8 cellular contexts compared by ENCODE assay signal in the genomic region with DNA sequence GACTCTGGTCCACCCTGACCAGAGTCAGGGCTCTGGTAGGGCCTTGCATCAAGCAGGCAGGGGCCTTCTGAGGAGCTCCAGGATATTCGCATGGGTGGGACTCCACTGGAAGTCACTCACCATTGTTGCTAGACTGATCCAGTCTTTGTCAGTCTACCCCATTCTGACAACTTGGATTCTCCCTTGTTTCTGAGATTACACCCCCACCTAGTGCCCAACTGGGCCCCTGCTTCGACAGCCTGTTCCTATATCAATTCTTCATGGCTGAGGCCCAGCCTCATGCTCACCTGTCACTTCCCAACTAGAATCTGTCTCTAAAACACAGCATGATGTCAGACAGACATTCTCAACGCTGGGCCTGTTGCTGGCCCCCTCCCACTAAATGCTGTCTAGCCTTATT. TPM values are rescaled to one million over a fixed set of nuclear protein-coding genes. Genes with fewer than 3 reads are reported as not detected.
A peak's percentile ranks its signal among the peaks of the same experiment; 100 is the strongest.
DNase-seq lines count a peak whose midpoint lies in the region; ATAC-seq and TF ChIP-seq lines count a peak whose summit lies in the region.

No MANE protein-coding gene starts in this region.

- no peak overlapping the region for H3K4me3 ChIP-seq in HCT116 (replicated peaks in 1 of 2; ENCODE audit: low read depth in 1 of 2, low read length in 2 of 2)
- H3K4me3 ChIP-seq in liver (ENCODE audit: low read depth in 1 of 3, low read length in 3 of 3): no peak overlapping the region
- H3K4me3 ChIP-seq in vagina: no peak overlapping the region

- H3K27ac ChIP-seq in HCT116 (ENCODE audit: low read depth, low read length) (no peak overlapping the region), liver (ENCODE audit: low read depth in 1 of 2, low read length in 2 of 2) (no peak overlapping the region), vagina (no peak overlapping the region)

- ATAC-seq in HCT116 (peak; percentile 85), GM18517 (IDR thresholded peaks at IDR 0.05; ENCODE audit: unreplicated experiment) (no peak), GM19035 (IDR thresholded peaks at IDR 0.05; ENCODE audit: unreplicated experiment) (no peak)

- no peak overlapping the region for H3K9ac ChIP-seq in HCT116 (ENCODE audit: low read length)
- H3K9ac ChIP-seq in liver (ENCODE audit: low read depth in 1 of 2, low read length in 2 of 2): no peak overlapping the region

- no peaks in the 10 kb centered on the region for H3K9me2 ChIP-seq in HCT116 (ENCODE audit: insufficient read depth)

- no peak overlapping the region for H2AFZ ChIP-seq in HCT116 (ENCODE audit: low read depth, low read length, poor library complexity, severe bottlenecking)

- no TSS peak for BruUV-seq in HCT116 (replicated peaks; lab: Mats Ljungman, UMichigan)

- intact Hi-C loops in HCT116 (cut with micrococcal nuclease) (loop anchor here (1.0 to 5.0 kb wide), 2 partner anchors 283 to 345 kb away; no protein-coding TSS in a partner anchor), vagina (cut with DNase I) (no loop called here)

- no peaks in the 10 kb centered on the region for H3K4me1 ChIP-seq in HCT116 (ENCODE audit: control insufficient read depth in 1 of 2, insufficient read depth in 2 of 2, low read length in 2 of 2)
- peaks cover 3 to 8% (median 5%) of the 10 kb centered on the region in 4 donors for H3K4me1 ChIP-seq in liver (ENCODE audit: control insufficient read depth in 4 of 4, insufficient read depth in 4 of 4, low read length in 3 of 4)
- peaks cover 11% of the 10 kb centered on the region for H3K4me1 ChIP-seq in vagina

- H3K9me3 ChIP-seq in HCT116 (ENCODE audit: control insufficient read depth in 1 of 2, insufficient read depth in 1 of 2, low read depth in 1 of 2, low read length in 2 of 2) (no peaks in the 10 kb centered on the region), liver (ENCODE audit: control insufficient read depth in 4 of 4, low read length in 3 of 4) (no peaks in the 10 kb centered on the region), vagina (no peaks in the 10 kb centered on the region)

- TF ChIP-seq POLR2A in HCT116 (IDR thresholded peaks at IDR 0.05; ENCODE audit: borderline replicate concordance, extremely low read depth, insufficient read depth, insufficient read length): no peak
- TF ChIP-seq POLR2A in vagina (IDR thresholded peaks at IDR 0.05): no peak

- H3K4me2 ChIP-seq in HCT116 (ENCODE audit: low read length): no peak overlapping the region

- DNase-seq in EL (peak; percentile 6), HCT116 (ENCODE audit: low read depth, low spot score) (peak; percentile 7), UCSD-AML1 (lab: John Stamatoyannopoulos, UW; ENCODE audit: unreplicated experiment) (peak; percentile 38), vagina (ENCODE audit: extremely low spot score in 2 of 2) (no peak), COR-L47 (lab: John Stamatoyannopoulos, UW) (no peak)

- H3K27me3 ChIP-seq in HCT116 (ENCODE audit: insufficient read depth, low read length) (no peaks in the 10 kb centered on the region), liver (ENCODE audit: control insufficient read depth in 4 of 4, insufficient read depth in 4 of 4, low read length in 3 of 4) (peaks cover 3 to 10% (median 3%) of the 10 kb centered on the region in 4 donors), vagina (no peaks in the 10 kb centered on the region)

- TF ChIP-seq RAD21 in HCT116 (IDR thresholded peaks at IDR 0.05; ENCODE audit: low read depth): peak; percentile 66
- TF ChIP-seq RAD21 in liver (IDR thresholded peaks at IDR 0.05): peak; percentile 8 to 42

- CTCF ChIA-PET in HCT116 (lab: Charles Lee): no interaction called here

- H3K36me3 ChIP-seq in HCT116 (ENCODE audit: control insufficient read depth in 1 of 2, insufficient read depth in 2 of 2, low read length in 2 of 2) (no peaks in the 10 kb centered on the region), liver (ENCODE audit: control insufficient read depth in 4 of 4, insufficient read depth in 3 of 4, low read depth in 1 of 4, low read length in 3 of 4) (no peaks in the 10 kb centered on the region), vagina (no peaks in the 10 kb centered on the region)

- POLR2A ChIA-PET in HCT116 (lab: Charles Lee): no interaction called here

- no peaks in the 10 kb centered on the region for H3K79me2 ChIP-seq in HCT116 (ENCODE audit: insufficient read depth, low read length)

- RAD21 ChIA-PET in HCT116 (lab: Charles Lee; ENCODE audit: low non-redundant PET in 1 of 2, low total read pairs in 2 of 2, uncharacterized antibody in 2 of 2, unreplicated experiment in 2 of 2): no interaction called here

- TF ChIP-seq CTCF in HCT116 (IDR thresholded peaks at IDR 0.05 in 2 of 3, conservative IDR thresholded peaks at IDR 0.05 in 1 of 3; ENCODE audit: borderline replicate concordance in 1 of 3, insufficient read depth in 1 of 3, low read depth in 2 of 3, low read length in 2 of 3) (peak; percentile 41 to 51 (median 43); a peak in 5 of 6 replicates), liver (IDR thresholded peaks at IDR 0.05; ENCODE audit: low read depth, low read length, missing input control) (no peak), vagina (IDR thresholded peaks at IDR 0.05) (no peak)

- whole genome bisulfite sequencing in liver: 83% methylated on average over 3 of the region's 3 CpGs

- no peaks in the 10 kb centered on the region for H4K20me1 ChIP-seq in HCT116 (ENCODE audit: insufficient read depth)

TF ChIP-seq in HCT116, 20 proteins besides CTCF, POLR2A, EP300 and RAD21:
- no peak for TF ChIP-seq FOSL1 (IDR thresholded peaks at IDR 0.05; ENCODE audit: low read depth)
TF ChIP-seq in HCT116: peak in this region for 0.

TF ChIP-seq in liver, 16 proteins besides CTCF, POLR2A, EP300 and RAD21:
- TF ChIP-seq, protein P1, sequence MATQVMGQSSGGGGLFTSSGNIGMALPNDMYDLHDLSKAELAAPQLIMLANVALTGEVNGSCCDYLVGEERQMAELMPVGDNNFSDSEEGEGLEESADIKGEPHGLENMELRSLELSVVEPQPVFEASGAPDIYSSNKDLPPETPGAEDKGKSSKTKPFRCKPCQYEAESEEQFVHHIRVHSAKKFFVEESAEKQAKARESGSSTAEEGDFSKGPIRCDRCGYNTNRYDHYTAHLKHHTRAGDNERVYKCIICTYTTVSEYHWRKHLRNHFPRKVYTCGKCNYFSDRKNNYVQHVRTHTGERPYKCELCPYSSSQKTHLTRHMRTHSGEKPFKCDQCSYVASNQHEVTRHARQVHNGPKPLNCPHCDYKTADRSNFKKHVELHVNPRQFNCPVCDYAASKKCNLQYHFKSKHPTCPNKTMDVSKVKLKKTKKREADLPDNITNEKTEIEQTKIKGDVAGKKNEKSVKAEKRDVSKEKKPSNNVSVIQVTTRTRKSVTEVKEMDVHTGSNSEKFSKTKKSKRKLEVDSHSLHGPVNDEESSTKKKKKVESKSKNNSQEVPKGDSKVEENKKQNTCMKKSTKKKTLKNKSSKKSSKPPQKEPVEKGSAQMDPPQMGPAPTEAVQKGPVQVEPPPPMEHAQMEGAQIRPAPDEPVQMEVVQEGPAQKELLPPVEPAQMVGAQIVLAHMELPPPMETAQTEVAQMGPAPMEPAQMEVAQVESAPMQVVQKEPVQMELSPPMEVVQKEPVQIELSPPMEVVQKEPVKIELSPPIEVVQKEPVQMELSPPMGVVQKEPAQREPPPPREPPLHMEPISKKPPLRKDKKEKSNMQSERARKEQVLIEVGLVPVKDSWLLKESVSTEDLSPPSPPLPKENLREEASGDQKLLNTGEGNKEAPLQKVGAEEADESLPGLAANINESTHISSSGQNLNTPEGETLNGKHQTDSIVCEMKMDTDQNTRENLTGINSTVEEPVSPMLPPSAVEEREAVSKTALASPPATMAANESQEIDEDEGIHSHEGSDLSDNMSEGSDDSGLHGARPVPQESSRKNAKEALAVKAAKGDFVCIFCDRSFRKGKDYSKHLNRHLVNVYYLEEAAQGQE (IDR thresholded peaks at IDR 0.05): no peak
- no peak for TF ChIP-seq FOXA2 (IDR thresholded peaks at IDR 0.05)
- TF ChIP-seq, protein P2, sequence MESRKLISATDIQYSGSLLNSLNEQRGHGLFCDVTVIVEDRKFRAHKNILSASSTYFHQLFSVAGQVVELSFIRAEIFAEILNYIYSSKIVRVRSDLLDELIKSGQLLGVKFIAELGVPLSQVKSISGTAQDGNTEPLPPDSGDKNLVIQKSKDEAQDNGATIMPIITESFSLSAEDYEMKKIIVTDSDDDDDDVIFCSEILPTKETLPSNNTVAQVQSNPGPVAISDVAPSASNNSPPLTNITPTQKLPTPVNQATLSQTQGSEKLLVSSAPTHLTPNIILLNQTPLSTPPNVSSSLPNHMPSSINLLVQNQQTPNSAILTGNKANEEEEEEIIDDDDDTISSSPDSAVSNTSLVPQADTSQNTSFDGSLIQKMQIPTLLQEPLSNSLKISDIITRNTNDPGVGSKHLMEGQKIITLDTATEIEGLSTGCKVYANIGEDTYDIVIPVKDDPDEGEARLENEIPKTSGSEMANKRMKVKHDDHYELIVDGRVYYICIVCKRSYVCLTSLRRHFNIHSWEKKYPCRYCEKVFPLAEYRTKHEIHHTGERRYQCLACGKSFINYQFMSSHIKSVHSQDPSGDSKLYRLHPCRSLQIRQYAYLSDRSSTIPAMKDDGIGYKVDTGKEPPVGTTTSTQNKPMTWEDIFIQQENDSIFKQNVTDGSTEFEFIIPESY (IDR thresholded peaks at IDR 0.05): no peak
- TF ChIP-seq JUND (IDR thresholded peaks at IDR 0.05): no peak
- TF ChIP-seq SP1 (IDR thresholded peaks at IDR 0.05): no peak
- no peak for TF ChIP-seq YY1 (IDR thresholded peaks at IDR 0.05)
- no peak for TF ChIP-seq EGR1 (IDR thresholded peaks at IDR 0.05; ENCODE audit: low read depth in 2 of 2)
- TF ChIP-seq RXRA (IDR thresholded peaks at IDR 0.05): no peak
- TF ChIP-seq NR2F2 (IDR thresholded peaks at IDR 0.05): no peak
- TF ChIP-seq HNF4G (IDR thresholded peaks at IDR 0.05): no peak
- TF ChIP-seq, protein P3, sequence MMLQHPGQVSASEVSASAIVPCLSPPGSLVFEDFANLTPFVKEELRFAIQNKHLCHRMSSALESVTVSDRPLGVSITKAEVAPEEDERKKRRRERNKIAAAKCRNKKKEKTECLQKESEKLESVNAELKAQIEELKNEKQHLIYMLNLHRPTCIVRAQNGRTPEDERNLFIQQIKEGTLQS (IDR thresholded peaks at IDR 0.05): no peak
- no peak for TF ChIP-seq TAF1 (conservative IDR thresholded peaks at IDR 0.05)
- no peak for TF ChIP-seq FOXA1 (IDR thresholded peaks at IDR 0.05)
- TF ChIP-seq HNF4A (conservative IDR thresholded peaks at IDR 0.05): no peak
- TF ChIP-seq, protein P4, sequence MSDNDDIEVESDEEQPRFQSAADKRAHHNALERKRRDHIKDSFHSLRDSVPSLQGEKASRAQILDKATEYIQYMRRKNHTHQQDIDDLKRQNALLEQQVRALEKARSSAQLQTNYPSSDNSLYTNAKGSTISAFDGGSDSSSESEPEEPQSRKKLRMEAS (IDR thresholded peaks at IDR 0.05): no peak
- no peak for TF ChIP-seq GABPA (IDR thresholded peaks at IDR 0.05 in 1 of 2, conservative IDR thresholded peaks at IDR 0.05 in 1 of 2)

RNA-seq across cellular contexts. Expression of a gene that starts 5.2 kb away (rescaled TPM):
- total RNA-seq in HCT116 (2021; ENCODE audit: unreplicated experiment) (not detected), liver (under 1 TPM in 1 of 2 donors, not detected in 1; 0.56 TPM), vagina (not detected)
- polyA plus RNA-seq in HCT116 (2012): not detected in 2 replicates
- not detected for polyA plus RNA-seq in liver

Comparison
In these comparisons a context has a peak if more than half of its experiments do, and no peak if none do; other contexts are left out.
1. DNase-seq: peak in EL (single experiment), HCT116 (single experiment) and UCSD-AML1 (single experiment); none in vagina (0 of 2) and COR-L47 (single experiment).
2. CTCF ChIP-seq: peak in HCT116 (3 of 3); none in liver (single experiment) and vagina (0 of 3).